In genomic region chr11:61627831-61628753, GRCh38 we compare ENCODE assay signal across 1 cellular context.
TF ChIP-seq lines count a peak whose summit lies in the region.

No MANE protein-coding gene starts in this region.

TF ChIP-seq in PFSK-1, 5 proteins besides CTCF, POLR2A, EP300 and RAD21:
- peak; percentile 47 to 70; a peak in 2 of 4 replicates for TF ChIP-seq REST (IDR thresholded peaks at IDR 0.05; ENCODE audit: insufficient read depth in 1 of 2, low read depth in 2 of 2, low read length in 2 of 2)
- TF ChIP-seq TAF1 (IDR thresholded peaks at IDR 0.05; ENCODE audit: borderline replicate concordance, insufficient read depth, low read length), result no peak
- no peak for TF ChIP-seq FOXP2 (optimal IDR thresholded peaks at IDR 0.05; ENCODE audit: borderline replicate concordance, extremely low read depth, extremely low read length, insufficient read depth)
- TF ChIP-seq POLR2AphosphoS5 (IDR thresholded peaks at IDR 0.05; ENCODE audit: low read depth, low read length), result no peak
TF ChIP-seq in PFSK-1: peak in this region for 1.
